ENCODE assay signal across 21 cellular contexts in genomic region chr6:95286874-95287273, GRCh38.
"Had no signal": no experiment of that assay in that cellular context is flagged by ENCODE, and none has a peak within 500 bp of the region (broad histone marks: within the 10 kb centered on the region; RNA-seq: fewer than 3 reads in every experiment).

No MANE protein-coding gene starts in this region.

- ATAC-seq: activated CD8-positive, alpha-beta T cell treated with anti-CD3 and anti-CD28 coated beads, Interleukin-2, amount 10 ng/mL, durations not matched to agents 7 days and 5 days; body of pancreas; gastrocnemius medialis; heart left ventricle; natural killer cell treated with Interleukin-12 subunit alpha and Interleukin-12 subunit beta and Interleukin-15 and Interleukin-18, amount 100 ng/mL, for 72 hours; right cardiac atrium; upper lobe of right lung had no signal

- DNase-seq: activated CD4-positive, alpha-beta T cell treated with anti-CD3 and anti-CD28 coated beads for 1 hour; activated CD4-positive, alpha-beta T cell treated with anti-CD3 and anti-CD28 coated beads, Interleukin-2, amount 50 U/mL, for 1 hour; activated CD8-positive, alpha-beta T cell treated with anti-CD3 and anti-CD28 coated beads, Interleukin-2, amount 10 ng/mL, durations not matched to agents 7 days and 5 days; activated gamma-delta T cell treated with Interleukin-2 at 50 U/mL for 16 hours; activated T-cell treated with anti-CD3 and anti-CD28 coated beads, Interleukin-2, amount 50 U/mL, for 1 hour; anterior cingulate cortex; body of pancreas; cortex of kidney; endodermal cell; esophagus squamous epithelium; gastrocnemius medialis; heart left ventricle; midbrain; ovary; right cardiac atrium; stimulated activated CD4-positive, alpha-beta T cell treated with anti-CD3 and anti-CD28 coated beads, Interleukin-12 subunit alpha, Interleukin-12 subunit beta, amount 100 ng/mL, for 4 hours; stimulated activated CD4-positive, alpha-beta T cell treated with anti-CD3 and anti-CD28 coated beads, Interleukin-4, amount 100 ng/mL, for 4 hours; substantia nigra; thyroid gland; upper lobe of right lung had no signal
